In genomic region chr4:130545171-130545570, GRCh38 we compare ENCODE assay signal across 31 cellular contexts.
"Had no signal": no experiment of that assay in that cellular context is flagged by ENCODE, and none has a peak within 500 bp of the region (broad histone marks: within the 10 kb centered on the region; RNA-seq: fewer than 3 reads in every experiment).

No MANE protein-coding gene starts in this region.

- DNase-seq: activated CD4-positive, alpha-beta memory T cell treated with anti-CD3 and anti-CD28 coated beads for 36 hours; activated CD4-positive, alpha-beta T cell treated with anti-CD3 and anti-CD28 coated beads for 36 hours; activated CD4-positive, alpha-beta T cell treated with anti-CD3 and anti-CD28 coated beads, Interleukin-2, amount 50 U/mL, for 1 hour; activated CD8-positive, alpha-beta memory T cell treated with anti-CD3 and anti-CD28 coated beads, Interleukin-2, amount 50 U/mL, for 48 hours; activated effector memory CD4-positive, alpha-beta T cell treated with Interleukin-2 at 50 U/mL for 16 hours; activated naive CD4-positive, alpha-beta T cell treated with anti-CD3 and anti-CD28 coated beads, Interleukin-2, amount 10 ng/mL, durations not matched to agents 7 days and 5 days; activated naive CD8-positive, alpha-beta T cell treated with anti-CD3 and anti-CD28 coated beads, Interleukin-2, amount 50 U/mL, for 24 hours; activated T-cell treated with anti-CD3 and anti-CD28 coated beads, Interleukin-2, amount 50 U/mL, for 48 hours; amniotic stem cell; body of pancreas; Kasumi-1; KG1; MG63; NCI-H1048; NCI-H1105 treated with DMSO at 0.1 percent for 48 hours; NCI-H1436; NCI-H1694; NCI-H2029; NCI-H345; NCI-H524 treated with DMSO at 0.1 percent for 48 hours; NCI-H748 treated with DMSO at 0.1 percent for 48 hours; SHP77 treated with DMSO at 0.1 percent for 48 hours; SW 1271; T-helper 1 cell; T-helper 2 cell; T-helper 9 cell had no signal

- H3K27ac ChIP-seq: body of pancreas, breast epithelium, SJSA1 had no signal

- H3K4me1 ChIP-seq: body of pancreas, breast epithelium, SJSA1 had no signal

- H3K27me3 ChIP-seq: body of pancreas, breast epithelium, MG63, SJSA1 had no signal

- ATAC-seq: activated CD4-positive, alpha-beta T cell treated with anti-CD3 and anti-CD28 coated beads for 36 hours; activated CD4-positive, CD25-positive, alpha-beta regulatory T cell treated with anti-CD3 and anti-CD28 coated beads, Interleukin-2, amount 50 U/mL, for 24 hours; activated naive CD8-positive, alpha-beta T cell treated with anti-CD3 and anti-CD28 coated beads, Interleukin-2, amount 50 U/mL, for 24 hours; body of pancreas; SK-N-SH treated with all-trans-retinoic acid at 6 μM for 48 hours; WTC11 had no signal

- H3K4me3 ChIP-seq: body of pancreas, breast epithelium, MG63, SJSA1 had no signal

- H3K36me3 ChIP-seq: breast epithelium, MG63, SJSA1 had no signal

- H3K9me3 ChIP-seq: body of pancreas, breast epithelium, MG63, SJSA1 had no signal
